In genomic region chr3:156817931-156818765, GRCh38 we compare ENCODE assay signal across 1 cellular context.
TF ChIP-seq lines count a peak whose summit lies in the region.

No MANE protein-coding gene starts in this region.

TF ChIP-seq in SK-N-SH treated with all-trans-retinoic acid at 6 μM for 48 hours, 23 proteins besides CTCF, POLR2A, EP300 and RAD21 (continued from another document):
- TF ChIP-seq, protein P1, sequence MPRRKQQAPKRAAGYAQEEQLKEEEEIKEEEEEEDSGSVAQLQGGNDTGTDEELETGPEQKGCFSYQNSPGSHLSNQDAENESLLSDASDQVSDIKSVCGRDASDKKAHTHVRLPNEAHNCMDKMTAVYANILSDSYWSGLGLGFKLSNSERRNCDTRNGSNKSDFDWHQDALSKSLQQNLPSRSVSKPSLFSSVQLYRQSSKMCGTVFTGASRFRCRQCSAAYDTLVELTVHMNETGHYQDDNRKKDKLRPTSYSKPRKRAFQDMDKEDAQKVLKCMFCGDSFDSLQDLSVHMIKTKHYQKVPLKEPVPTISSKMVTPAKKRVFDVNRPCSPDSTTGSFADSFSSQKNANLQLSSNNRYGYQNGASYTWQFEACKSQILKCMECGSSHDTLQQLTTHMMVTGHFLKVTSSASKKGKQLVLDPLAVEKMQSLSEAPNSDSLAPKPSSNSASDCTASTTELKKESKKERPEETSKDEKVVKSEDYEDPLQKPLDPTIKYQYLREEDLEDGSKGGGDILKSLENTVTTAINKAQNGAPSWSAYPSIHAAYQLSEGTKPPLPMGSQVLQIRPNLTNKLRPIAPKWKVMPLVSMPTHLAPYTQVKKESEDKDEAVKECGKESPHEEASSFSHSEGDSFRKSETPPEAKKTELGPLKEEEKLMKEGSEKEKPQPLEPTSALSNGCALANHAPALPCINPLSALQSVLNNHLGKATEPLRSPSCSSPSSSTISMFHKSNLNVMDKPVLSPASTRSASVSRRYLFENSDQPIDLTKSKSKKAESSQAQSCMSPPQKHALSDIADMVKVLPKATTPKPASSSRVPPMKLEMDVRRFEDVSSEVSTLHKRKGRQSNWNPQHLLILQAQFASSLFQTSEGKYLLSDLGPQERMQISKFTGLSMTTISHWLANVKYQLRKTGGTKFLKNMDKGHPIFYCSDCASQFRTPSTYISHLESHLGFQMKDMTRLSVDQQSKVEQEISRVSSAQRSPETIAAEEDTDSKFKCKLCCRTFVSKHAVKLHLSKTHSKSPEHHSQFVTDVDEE (CRISPR knock-in tag; IDR thresholded peaks at IDR 0.05): no peak
- TF ChIP-seq, protein P2, sequence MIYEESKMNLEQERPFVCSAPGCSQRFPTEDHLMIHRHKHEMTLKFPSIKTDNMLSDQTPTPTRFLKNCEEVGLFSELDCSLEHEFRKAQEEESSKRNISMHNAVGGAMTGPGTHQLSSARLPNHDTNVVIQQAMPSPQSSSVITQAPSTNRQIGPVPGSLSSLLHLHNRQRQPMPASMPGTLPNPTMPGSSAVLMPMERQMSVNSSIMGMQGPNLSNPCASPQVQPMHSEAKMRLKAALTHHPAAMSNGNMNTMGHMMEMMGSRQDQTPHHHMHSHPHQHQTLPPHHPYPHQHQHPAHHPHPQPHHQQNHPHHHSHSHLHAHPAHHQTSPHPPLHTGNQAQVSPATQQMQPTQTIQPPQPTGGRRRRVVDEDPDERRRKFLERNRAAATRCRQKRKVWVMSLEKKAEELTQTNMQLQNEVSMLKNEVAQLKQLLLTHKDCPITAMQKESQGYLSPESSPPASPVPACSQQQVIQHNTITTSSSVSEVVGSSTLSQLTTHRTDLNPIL (CRISPR knock-in tag; IDR thresholded peaks at IDR 0.05; ENCODE audit: low read depth): no peak
- no peak for TF ChIP-seq TOX (CRISPR knock-in tag; IDR thresholded peaks at IDR 0.05; ENCODE audit: borderline replicate concordance)
